7 cellular contexts compared by ENCODE assay signal in the genomic region with DNA sequence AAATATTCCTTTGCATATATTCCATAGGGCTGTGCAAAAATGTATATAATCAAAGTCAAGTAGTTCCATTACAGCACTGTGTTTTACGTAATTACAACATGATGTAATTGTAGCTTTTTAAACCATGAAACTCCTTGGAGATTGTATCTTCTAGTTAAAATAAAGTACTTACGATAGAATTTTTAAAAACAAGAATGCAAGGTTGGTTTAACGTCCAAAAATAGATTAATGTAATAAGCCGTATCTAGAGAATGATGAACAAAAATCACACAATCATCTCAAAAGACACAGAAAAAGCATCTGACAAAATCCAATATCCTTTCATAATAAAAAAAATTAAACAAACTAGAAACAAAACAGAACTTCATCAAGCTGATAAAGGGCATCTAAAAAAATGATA.
"Had no signal": no experiment of that assay in that cellular context is flagged by ENCODE, and none has a peak within 500 bp of the region (broad histone marks: within the 10 kb centered on the region; RNA-seq: fewer than 3 reads in every experiment).

No MANE protein-coding gene starts in this region.

- H3K27me3 Mint-ChIP-seq: IgD-negative memory B cell had no signal

- H3K27ac Mint-ChIP-seq: IgD-negative memory B cell had no signal

- DNase-seq: IMR-90, KBM-7, KG1 had no signal

- H3K27ac ChIP-seq: HL-60 had no signal

- FAIRE-seq: HepG2, HTR-8/SVneo had no signal

- ATAC-seq: HepG2 had no signal
